8 cellular contexts compared by ENCODE assay signal in genomic region chr2:154698238-154698788, GRCh38. TPM values are rescaled to one million over a fixed set of nuclear protein-coding genes. Genes with fewer than 3 reads are reported as not detected.
DNase-seq lines count a peak whose midpoint lies in the region; ATAC-seq and TF ChIP-seq lines count a peak whose summit lies in the region.

Gene KCNJ3 (plus strand): TSS chr2:154698695. CDS start chr2:154698776, 81 bp downstream.

- no peaks in the 10 kb centered on the region for H3K36me3 Mint-ChIP-seq in activated naive CD4-positive, alpha-beta T cell treated with anti-CD3 and anti-CD28 coated beads for 36 hours (ENCODE audit: low read depth)
- no peaks in the 10 kb centered on the region for H3K36me3 Mint-ChIP-seq in type B pancreatic cell

- DNase-seq in activated naive CD4-positive, alpha-beta T cell treated with anti-CD3 and anti-CD28 coated beads for 36 hours = no peak
- no peak for DNase-seq in activated naive CD4-positive, alpha-beta T cell treated with Interleukin-2 at 50 U/mL for 16 hours
- DNase-seq in coronary artery (ENCODE audit: low spot score) (no peak), type B pancreatic cell (ENCODE audit: extremely low spot score, unreplicated experiment) (no peak), NCI-H1436 treated with DMSO at 0.1 percent for 48 hours (lab: John Stamatoyannopoulos, UW) (no peak)

- H3K9ac ChIP-seq in mucosa of rectum (ENCODE audit: low read depth in 1 of 2, low read length in 2 of 2) = peak within 1 kb of the TSS in 1 of 2 donors; percentile 14

- peak within 1 kb of the TSS; percentile 36 for H3K4me3 Mint-ChIP-seq in activated naive CD4-positive, alpha-beta T cell treated with anti-CD3 and anti-CD28 coated beads for 36 hours
- peak within 1 kb of the TSS; percentile 87 for H3K4me3 Mint-ChIP-seq in type B pancreatic cell

- H3K27ac ChIP-seq in coronary artery = peak within 1 kb of the TSS; percentile 65 to 74
- peak within 1 kb of the TSS in 1 of 2 donors; percentile 17 for H3K27ac ChIP-seq in mucosa of rectum (ENCODE audit: low read depth in 2 of 2, low read length in 2 of 2)

- peaks cover 36% of the 10 kb centered on the region for H3K27me3 Mint-ChIP-seq in activated naive CD4-positive, alpha-beta T cell treated with anti-CD3 and anti-CD28 coated beads for 36 hours (ENCODE audit: low read depth)
- H3K27me3 Mint-ChIP-seq in type B pancreatic cell = peaks cover 55% of the 10 kb centered on the region

- no peak within 1 kb of the TSS for H3K27ac Mint-ChIP-seq in activated naive CD4-positive, alpha-beta T cell treated with anti-CD3 and anti-CD28 coated beads for 36 hours
- peak within 1 kb of the TSS; percentile 54 for H3K27ac Mint-ChIP-seq in type B pancreatic cell

- H3K4me1 ChIP-seq in mucosa of rectum (ENCODE audit: control insufficient read depth in 2 of 2, insufficient read depth in 2 of 2, low read length in 2 of 2) = peaks cover 8 to 17% of the 10 kb centered on the region in 2 donors

- H3K4me1 Mint-ChIP-seq in activated naive CD4-positive, alpha-beta T cell treated with anti-CD3 and anti-CD28 coated beads for 36 hours (ENCODE audit: low read depth) = peaks cover 1% of the 10 kb centered on the region
- H3K4me1 Mint-ChIP-seq in type B pancreatic cell (ENCODE audit: unreplicated experiment) = peaks cover 13% of the 10 kb centered on the region

- intact Hi-C loops in activated naive CD4-positive, alpha-beta T cell treated with anti-CD3 and anti-CD28 coated beads for 36 hours (cut with micrococcal nuclease) = no loop called here

- CTCF ChIA-PET in activated naive CD4-positive, alpha-beta T cell treated with anti-CD3 and anti-CD28 coated beads for 36 hours (lab: Charles Lee) = no interaction called here

- no peaks in the 10 kb centered on the region for H3K36me3 ChIP-seq in mucosa of rectum (ENCODE audit: control insufficient read depth in 2 of 2, insufficient read depth in 2 of 2, low read length in 2 of 2)

- peaks cover 11 to 15% of the 10 kb centered on the region in 2 donors for H3K27me3 ChIP-seq in mucosa of rectum (ENCODE audit: control insufficient read depth in 2 of 2, insufficient read depth in 2 of 2, low read length in 2 of 2)

- H3K4me3 ChIP-seq in coronary artery (peak within 1 kb of the TSS; percentile 87), mucosa of rectum (ENCODE audit: low read length in 2 of 2) (peak within 1 kb of the TSS; percentile 63 to 70)

- ATAC-seq in GM19351 (IDR thresholded peaks at IDR 0.05; ENCODE audit: unreplicated experiment) (no peak), HG03045 (IDR thresholded peaks at IDR 0.05; ENCODE audit: unreplicated experiment) (no peak)

- H3K9me3 Mint-ChIP-seq in activated naive CD4-positive, alpha-beta T cell treated with anti-CD3 and anti-CD28 coated beads for 36 hours = no peaks in the 10 kb centered on the region
- H3K9me3 Mint-ChIP-seq in type B pancreatic cell = peaks cover 4% of the 10 kb centered on the region

- H3K9me3 ChIP-seq in mucosa of rectum (ENCODE audit: control insufficient read depth in 2 of 2, low read length in 2 of 2) = no peaks in the 10 kb centered on the region

- no peak for TF ChIP-seq CTCF in coronary artery (IDR thresholded peaks at IDR 0.05)
- no peak for TF ChIP-seq CTCF in type B pancreatic cell (conservative IDR thresholded peaks at IDR 0.05)

RNA-seq across cellular contexts. Expression of gene KCNJ3, which starts in this region (rescaled TPM):
- not detected for total RNA-seq in activated naive CD4-positive, alpha-beta T cell treated with anti-CD3 and anti-CD28 coated beads for 36 hours
- total RNA-seq in type B pancreatic cell (ENCODE audit: low replicate concordance) = 6.0 and 11.7 TPM in 2 replicates
